In genomic region chr5:152349683-152350526, GRCh38 we compare ENCODE assay signal across 7 cellular contexts. TPM values are rescaled to one million over a fixed set of nuclear protein-coding genes. Genes with fewer than 3 reads are reported as not detected.
A peak's percentile ranks its signal among the peaks of the same experiment; 100 is the strongest.
DNase-seq lines count a peak whose midpoint lies in the region; ATAC-seq and TF ChIP-seq lines count a peak whose summit lies in the region.

No MANE protein-coding gene starts in this region.

- H3K27ac ChIP-seq in PC-3 (ENCODE audit: low read length) (no peak overlapping the region), liver (ENCODE audit: low read depth in 1 of 2, low read length in 2 of 2) (no peak overlapping the region), upper lobe of left lung (no peak overlapping the region)

- no peaks in the 10 kb centered on the region for H4K20me1 ChIP-seq in PC-3 (ENCODE audit: low read length)

- no peaks in the 10 kb centered on the region for H3K9me2 ChIP-seq in PC-3 (replicated peaks; ENCODE audit: low read length)

- CTCF ChIA-PET in PC-3 (lab: Charles Lee) = interaction anchor here (0.5 to 1.7 kb wide), 6 partner anchors 19 to 525 kb away, joined by 3 to 23 read pairs (median 5); no protein-coding TSS in a partner anchor

- no peak overlapping the region for H2AFZ ChIP-seq in PC-3 (ENCODE audit: low read length)

- H3K36me3 ChIP-seq in PC-3 (ENCODE audit: low read depth, low read length) = no peaks in the 10 kb centered on the region
- H3K36me3 ChIP-seq in liver (ENCODE audit: control insufficient read depth in 4 of 4, insufficient read depth in 3 of 4, low read depth in 1 of 4, low read length in 3 of 4) = no peaks in the 10 kb centered on the region
- H3K36me3 ChIP-seq in upper lobe of left lung = no peaks in the 10 kb centered on the region

- ATAC-seq in GM19372 (IDR thresholded peaks at IDR 0.05; ENCODE audit: low read depth, unreplicated experiment) (peak; percentile 87), HG03378 (IDR thresholded peaks at IDR 0.05; ENCODE audit: unreplicated experiment) (peak; percentile 68), PC-3 (peak; percentile 83), upper lobe of left lung (ENCODE audit: low FRiP score in 2 of 2) (peak; percentile 71 to 84)

- WGBS in liver = 15% methylated on average over 8 of the region's 8 CpGs
- WGBS in upper lobe of left lung, 2 donors = 17 to 18% methylated on average over 8 of the region's 8 CpGs

- H3K27me3 ChIP-seq in PC-3 (ENCODE audit: low read length) (no peaks in the 10 kb centered on the region), liver (ENCODE audit: control insufficient read depth in 4 of 4, insufficient read depth in 4 of 4, low read length in 3 of 4) (peaks cover 0 to 11% (median 0%) of the 10 kb centered on the region in 4 donors), upper lobe of left lung (no peaks in the 10 kb centered on the region)

- no peak for TF ChIP-seq POLR2A in upper lobe of left lung (IDR thresholded peaks at IDR 0.05)

- H3K4me3 ChIP-seq in PC-3 (ENCODE audit: low read length) (no peak overlapping the region), cardiac fibroblast (replicated peaks in 1 of 2; ENCODE audit: low read depth in 2 of 2, low read length in 2 of 2) (no peak overlapping the region), liver (ENCODE audit: low read depth in 1 of 3, low read length in 3 of 3) (no peak overlapping the region), upper lobe of left lung (no peak overlapping the region)

- DNase-seq in DMS79 treated with DMSO at 0.1 percent for 48 hours (lab: John Stamatoyannopoulos, UW) (peak; percentile 23), PC-3 (peak; percentile 79), cardiac fibroblast (ENCODE audit: low read depth in 2 of 2) (peak; percentile 34 to 44), upper lobe of left lung (peak in 1 of 2 donors; percentile 47)

- TF ChIP-seq RAD21 in liver (IDR thresholded peaks at IDR 0.05) = peak; percentile 66 to 77

- no peak for TF ChIP-seq EP300 in upper lobe of left lung (IDR thresholded peaks at IDR 0.05)

- peak; percentile 98 for TF ChIP-seq CTCF in PC-3 (conservative IDR thresholded peaks at IDR 0.05; ENCODE audit: low read depth, low read length)
- TF ChIP-seq CTCF in cardiac fibroblast (IDR thresholded peaks at IDR 0.05; ENCODE audit: low read depth, low read length) = peak; percentile 73
- peak; percentile 64 for TF ChIP-seq CTCF in liver (IDR thresholded peaks at IDR 0.05; ENCODE audit: low read depth, low read length, missing input control)
- peak; percentile 43 to 67 (median 58) for TF ChIP-seq CTCF in upper lobe of left lung (IDR thresholded peaks at IDR 0.05)

- H3K4me1 ChIP-seq in PC-3 (ENCODE audit: insufficient read depth, low read length) (no peaks in the 10 kb centered on the region), liver (ENCODE audit: control insufficient read depth in 4 of 4, insufficient read depth in 4 of 4, low read length in 3 of 4) (no peaks in the 10 kb centered on the region), upper lobe of left lung (peaks cover 0 to 10% (median 0%) of the 10 kb centered on the region in 4 donors)

- POLR2A ChIA-PET in PC-3 (lab: Charles Lee; ENCODE audit: unreplicated experiment) = interaction anchor here (0.7 kb wide), 1 partner anchor 72 kb away, joined by 5 read pairs; no protein-coding TSS in a partner anchor

- intact Hi-C loops in PC-3 (cut with micrococcal nuclease) = loop anchor here (1.0 to 5.0 kb wide), 3 partner anchors 29 to 523 kb away; no protein-coding TSS in a partner anchor

- H3K9ac ChIP-seq in PC-3 (ENCODE audit: low read length) (no peak overlapping the region), liver (ENCODE audit: low read depth in 1 of 2, low read length in 2 of 2) (no peak overlapping the region)

- no peaks in the 10 kb centered on the region for H3F3A ChIP-seq in PC-3 (ENCODE audit: low read length, unreplicated experiment)

- H3K9me3 ChIP-seq in PC-3 (ENCODE audit: low read length) (no peaks in the 10 kb centered on the region), liver (ENCODE audit: control insufficient read depth in 4 of 4, low read length in 3 of 4) (no peaks in the 10 kb centered on the region), upper lobe of left lung (no peaks in the 10 kb centered on the region)

- no TSS peak for BruUV-seq in PC-3 (replicated peaks; lab: Mats Ljungman, UMichigan)

- no peak overlapping the region for H3K4me2 ChIP-seq in PC-3 (ENCODE audit: low read length)

- H3K79me2 ChIP-seq in PC-3 (ENCODE audit: low read length) = no peaks in the 10 kb centered on the region

TF ChIP-seq in liver, 16 proteins besides CTCF, POLR2A, EP300 and RAD21:
- TF ChIP-seq FOXA1 (IDR thresholded peaks at IDR 0.05) (no peak), HNF4A (conservative IDR thresholded peaks at IDR 0.05) (no peak), EGR1 (IDR thresholded peaks at IDR 0.05; ENCODE audit: low read depth in 2 of 2) (no peak), SP1 (IDR thresholded peaks at IDR 0.05) (no peak), NR2F2 (IDR thresholded peaks at IDR 0.05) (no peak), FOXA2 (IDR thresholded peaks at IDR 0.05) (no peak), TAF1 (conservative IDR thresholded peaks at IDR 0.05) (no peak), GABPA (IDR thresholded peaks at IDR 0.05 in 1 of 2, conservative IDR thresholded peaks at IDR 0.05 in 1 of 2) (no peak), JUND (IDR thresholded peaks at IDR 0.05) (no peak), HNF4G (IDR thresholded peaks at IDR 0.05) (no peak)
- TF ChIP-seq, protein P1, sequence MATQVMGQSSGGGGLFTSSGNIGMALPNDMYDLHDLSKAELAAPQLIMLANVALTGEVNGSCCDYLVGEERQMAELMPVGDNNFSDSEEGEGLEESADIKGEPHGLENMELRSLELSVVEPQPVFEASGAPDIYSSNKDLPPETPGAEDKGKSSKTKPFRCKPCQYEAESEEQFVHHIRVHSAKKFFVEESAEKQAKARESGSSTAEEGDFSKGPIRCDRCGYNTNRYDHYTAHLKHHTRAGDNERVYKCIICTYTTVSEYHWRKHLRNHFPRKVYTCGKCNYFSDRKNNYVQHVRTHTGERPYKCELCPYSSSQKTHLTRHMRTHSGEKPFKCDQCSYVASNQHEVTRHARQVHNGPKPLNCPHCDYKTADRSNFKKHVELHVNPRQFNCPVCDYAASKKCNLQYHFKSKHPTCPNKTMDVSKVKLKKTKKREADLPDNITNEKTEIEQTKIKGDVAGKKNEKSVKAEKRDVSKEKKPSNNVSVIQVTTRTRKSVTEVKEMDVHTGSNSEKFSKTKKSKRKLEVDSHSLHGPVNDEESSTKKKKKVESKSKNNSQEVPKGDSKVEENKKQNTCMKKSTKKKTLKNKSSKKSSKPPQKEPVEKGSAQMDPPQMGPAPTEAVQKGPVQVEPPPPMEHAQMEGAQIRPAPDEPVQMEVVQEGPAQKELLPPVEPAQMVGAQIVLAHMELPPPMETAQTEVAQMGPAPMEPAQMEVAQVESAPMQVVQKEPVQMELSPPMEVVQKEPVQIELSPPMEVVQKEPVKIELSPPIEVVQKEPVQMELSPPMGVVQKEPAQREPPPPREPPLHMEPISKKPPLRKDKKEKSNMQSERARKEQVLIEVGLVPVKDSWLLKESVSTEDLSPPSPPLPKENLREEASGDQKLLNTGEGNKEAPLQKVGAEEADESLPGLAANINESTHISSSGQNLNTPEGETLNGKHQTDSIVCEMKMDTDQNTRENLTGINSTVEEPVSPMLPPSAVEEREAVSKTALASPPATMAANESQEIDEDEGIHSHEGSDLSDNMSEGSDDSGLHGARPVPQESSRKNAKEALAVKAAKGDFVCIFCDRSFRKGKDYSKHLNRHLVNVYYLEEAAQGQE (IDR thresholded peaks at IDR 0.05) = no peak
- TF ChIP-seq, protein P2, sequence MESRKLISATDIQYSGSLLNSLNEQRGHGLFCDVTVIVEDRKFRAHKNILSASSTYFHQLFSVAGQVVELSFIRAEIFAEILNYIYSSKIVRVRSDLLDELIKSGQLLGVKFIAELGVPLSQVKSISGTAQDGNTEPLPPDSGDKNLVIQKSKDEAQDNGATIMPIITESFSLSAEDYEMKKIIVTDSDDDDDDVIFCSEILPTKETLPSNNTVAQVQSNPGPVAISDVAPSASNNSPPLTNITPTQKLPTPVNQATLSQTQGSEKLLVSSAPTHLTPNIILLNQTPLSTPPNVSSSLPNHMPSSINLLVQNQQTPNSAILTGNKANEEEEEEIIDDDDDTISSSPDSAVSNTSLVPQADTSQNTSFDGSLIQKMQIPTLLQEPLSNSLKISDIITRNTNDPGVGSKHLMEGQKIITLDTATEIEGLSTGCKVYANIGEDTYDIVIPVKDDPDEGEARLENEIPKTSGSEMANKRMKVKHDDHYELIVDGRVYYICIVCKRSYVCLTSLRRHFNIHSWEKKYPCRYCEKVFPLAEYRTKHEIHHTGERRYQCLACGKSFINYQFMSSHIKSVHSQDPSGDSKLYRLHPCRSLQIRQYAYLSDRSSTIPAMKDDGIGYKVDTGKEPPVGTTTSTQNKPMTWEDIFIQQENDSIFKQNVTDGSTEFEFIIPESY (IDR thresholded peaks at IDR 0.05) = no peak

RNA-seq across cellular contexts. Expression of gene NMUR2, which starts 55.2 kb away (rescaled TPM):
- total RNA-seq in PC-3 (2014; rRNA removed) = not detected in 2 replicates
- total RNA-seq in liver = not detected
- not detected for polyA plus RNA-seq in liver
- under 1 TPM in 3 of 6 donors, not detected in 3; 0.09 to 0.37 (median 0.15) TPM for total RNA-seq in upper lobe of left lung
